8 cellular contexts compared by ENCODE assay signal in the genomic region with DNA sequence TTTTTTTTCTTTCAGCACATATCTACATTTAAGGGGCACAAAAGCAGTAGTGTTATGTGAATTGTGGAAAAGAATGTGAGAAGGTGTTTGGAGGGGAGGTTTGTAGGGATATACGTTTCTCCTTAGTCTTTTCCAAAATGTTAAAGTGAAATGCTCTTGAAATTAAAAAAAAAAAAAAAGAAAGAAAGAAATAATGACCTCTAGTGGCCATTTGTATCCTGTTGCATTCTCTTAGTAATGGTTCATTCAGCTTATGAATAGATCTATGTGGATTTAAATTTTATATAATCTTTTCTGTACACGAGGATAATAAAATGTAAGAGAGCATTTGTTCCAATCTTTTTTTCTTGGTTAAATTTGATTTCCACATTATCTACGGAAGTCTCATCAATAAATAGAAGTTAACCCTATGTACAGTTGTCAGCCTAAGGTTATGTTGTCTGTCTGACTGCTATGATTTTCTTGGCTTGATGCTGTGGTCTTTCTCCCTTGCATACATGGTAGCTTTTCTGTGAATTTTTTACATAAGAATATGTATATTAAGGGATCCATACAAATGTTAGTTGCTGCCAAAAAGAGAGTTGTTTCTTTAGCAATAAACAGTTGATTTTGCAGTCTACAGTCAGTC. TPM values are rescaled to one million over a fixed set of nuclear protein-coding genes. Genes with fewer than 3 reads are reported as not detected.
DNase-seq lines count a peak whose midpoint lies in the region; ATAC-seq and TF ChIP-seq lines count a peak whose summit lies in the region.

No MANE protein-coding gene starts in this region.

- TF ChIP-seq CTCF in GM12872 (IDR thresholded peaks at IDR 0.05; ENCODE audit: insufficient read depth, low read depth, low read length) = peak; percentile 49; the same call in 2 of the 3 replicates
- TF ChIP-seq CTCF in neural crest cell (conservative IDR thresholded peaks at IDR 0.05) = peak; percentile 76
- TF ChIP-seq CTCF in omental fat pad (IDR thresholded peaks at IDR 0.05) = no peak

- no peaks in the 10 kb centered on the region for H3K36me3 Mint-ChIP-seq in neural crest cell (ENCODE audit: low read depth)

- no peak for ATAC-seq in omental fat pad (ENCODE audit: low FRiP score)

- DNase-seq in NCI-H2196 (lab: John Stamatoyannopoulos, UW; ENCODE audit: unreplicated experiment) = peak; percentile 17
- peak; percentile 43 for DNase-seq in dedifferentiated amniotic fluid mesenchymal stem cell (ENCODE audit: extremely low spot score)
- DNase-seq in neural crest cell (ENCODE audit: low read depth, low spot score) = no peak
- no peak for DNase-seq in NCI-H187 (lab: John Stamatoyannopoulos, UW)
- DNase-seq in omental fat pad (ENCODE audit: low spot score) = no peak
- no peak for DNase-seq in activated gamma-delta T cell (lab: John Stamatoyannopoulos, UW)
- DNase-seq in stimulated activated CD4-positive, alpha-beta T cell treated with anti-CD3 and anti-CD28 coated beads, Interleukin-4, amount 100 ng/mL, for 24 hours = no peak

- H3K4me1 Mint-ChIP-seq in neural crest cell = no peaks in the 10 kb centered on the region

- no peak overlapping the region for H3K27ac Mint-ChIP-seq in neural crest cell (ENCODE audit: unreplicated experiment)

- H3K27me3 Mint-ChIP-seq in neural crest cell (ENCODE audit: low read depth) = no peaks in the 10 kb centered on the region

- peaks cover under 1% of the 10 kb centered on the region for H3K9me3 Mint-ChIP-seq in neural crest cell

- no peak overlapping the region for H3K4me3 Mint-ChIP-seq in neural crest cell

RNA-seq across cellular contexts. Expression of a gene that starts 1.7 kb away (rescaled TPM):
- total RNA-seq in neural crest cell (not detected in 2 replicates), omental fat pad (10 to 100 TPM in 1 of 4 donors, 1 to 10 TPM in 2, under 1 TPM in 1; 0.72 to 10.7 (median 3.4) TPM)

RNA-seq across cellular contexts. Expression of a gene that starts 11.1 kb away (rescaled TPM):
- total RNA-seq in neural crest cell = not detected in 2 replicates
- not detected for total RNA-seq in omental fat pad

RNA-seq across cellular contexts. Expression of a gene that starts 49.3 kb away (rescaled TPM):
- not detected in 2 replicates for total RNA-seq in neural crest cell
- total RNA-seq in omental fat pad = 10 to 100 TPM in 1 of 4 donors, 1 to 10 TPM in 3; 2.2 to 12.8 (median 6.4) TPM

RNA-seq across cellular contexts. Expression of a gene that starts 56.9 kb away (rescaled TPM):
- total RNA-seq in neural crest cell = not detected in 2 replicates
- 1 to 10 TPM; 5.2 to 8.3 (median 7.0) TPM for total RNA-seq in omental fat pad

Comparison
In these comparisons a context has a peak if more than half of its experiments do, and no peak if none do; other contexts are left out.
1. CTCF ChIP-seq: peak in GM12872 (single experiment) and neural crest cell (single experiment); none in omental fat pad (0 of 3).
2. DNase-seq: peak in NCI-H2196 (single experiment) and dedifferentiated amniotic fluid mesenchymal stem cell (single experiment); none in neural crest cell (single experiment), NCI-H187 (0 of 2), omental fat pad (single experiment), activated gamma-delta T cell (single experiment) and stimulated activated CD4-positive, alpha-beta T cell treated with anti-CD3 and anti-CD28 coated beads, Interleukin-4, amount 100 ng/mL, for 24 hours (single experiment).